Comparison of ENCODE assay signal across 8 cellular contexts in the genomic region with DNA sequence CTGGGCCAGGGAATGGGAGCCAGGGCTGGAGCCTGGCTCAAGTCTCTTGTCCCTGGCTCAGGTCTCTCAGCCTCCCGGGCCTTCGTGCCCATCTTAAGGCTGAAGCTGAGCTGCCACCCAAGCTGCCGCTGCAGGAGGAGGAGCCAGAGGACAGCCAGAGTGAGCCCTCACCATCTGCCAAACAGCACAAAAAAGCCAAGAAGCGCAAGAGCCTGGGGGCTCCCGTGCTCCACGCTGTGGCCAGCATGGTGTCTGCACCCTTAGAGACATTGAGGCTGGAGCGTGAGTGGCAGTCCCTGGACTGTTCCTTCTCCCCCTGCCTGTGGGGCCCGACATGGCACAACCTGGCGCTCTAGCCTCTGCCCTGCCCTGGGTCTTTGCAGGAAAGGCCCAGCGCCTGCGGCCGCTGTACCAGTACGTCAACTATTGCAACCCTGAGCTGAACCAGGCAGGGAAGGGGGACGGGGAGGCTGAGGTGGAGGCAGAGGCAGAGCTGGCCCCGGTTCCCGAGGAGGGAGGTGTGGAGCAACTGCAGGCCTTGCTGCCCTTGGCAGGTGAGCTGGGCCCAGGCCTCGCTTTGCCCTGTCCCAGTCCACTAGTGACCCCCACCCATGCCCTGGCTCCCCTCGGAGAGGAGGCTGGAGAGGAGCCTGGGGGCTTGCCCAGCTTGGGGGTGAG. TPM values are rescaled to one million over a fixed set of nuclear protein-coding genes. Genes with fewer than 3 reads are reported as not detected.
DNase-seq lines count a peak whose midpoint lies in the region; ATAC-seq and TF ChIP-seq lines count a peak whose summit lies in the region.

No MANE protein-coding gene starts in this region.

- TF ChIP-seq CTCF in OCI-LY1 (IDR thresholded peaks at IDR 0.05; ENCODE audit: low read length): peak; percentile 78
- peak; percentile 77 to 97 (median 91) for TF ChIP-seq CTCF in esophagus muscularis mucosa (IDR thresholded peaks at IDR 0.05)
- peak; percentile 75 for TF ChIP-seq CTCF in natural killer cell (IDR thresholded peaks at IDR 0.05)

- H3K36me3 Mint-ChIP-seq in CD8-positive, alpha-beta memory T cell: peaks cover 0 to 2% (median 0%) of the 10 kb centered on the region in 3 donors
- H3K36me3 Mint-ChIP-seq in natural killer cell: no peaks in the 10 kb centered on the region
- H3K36me3 Mint-ChIP-seq in stimulated activated memory B cell treated with anti-CD40 and anti-IgM and Interleukin-4, amounts not matched to agents 10 μg/mL and 1 μg/mL and 100 μg/mL, for 72 hours: peaks cover 13% of the 10 kb centered on the region

- H2AFZ ChIP-seq in OCI-LY1 (ENCODE audit: low read length): no peak overlapping the region

- POLR2A ChIA-PET in CD8-positive, alpha-beta memory T cell (lab: Charles Lee): interaction anchor here (2.8 kb wide), 1 partner anchor 105 kb away, joined by 9 read pairs; the partner anchor contains the start of gene CTCF

- peak; percentile 48 to 86 (median 74) for DNase-seq in CD8-positive, alpha-beta memory T cell
- DNase-seq in HK-2 (ENCODE audit: unreplicated experiment) (peak; percentile 89), activated T-cell treated with anti-CD3 and anti-CD28 coated beads for 48 hours (ENCODE audit: low read depth) (peak; percentile 77), esophagus muscularis mucosa (ENCODE audit: extremely low spot score) (peak; percentile 94), natural killer cell (peak; percentile 72)

- no peaks in the 10 kb centered on the region for H3K9me2 ChIP-seq in OCI-LY1 (ENCODE audit: low read depth, low read length)

- 23% methylated on average over 8 of the region's 18 CpGs for WGBS in esophagus muscularis mucosa

- H3K79me2 ChIP-seq in OCI-LY1 (ENCODE audit: insufficient read depth, low read length): no peaks in the 10 kb centered on the region

- H4K20me1 ChIP-seq in OCI-LY1 (ENCODE audit: insufficient read depth, low read length): no peaks in the 10 kb centered on the region

- H3K9me3 ChIP-seq in CD8-positive, alpha-beta memory T cell (ENCODE audit: low read length): no peaks in the 10 kb centered on the region
- H3K9me3 ChIP-seq in OCI-LY1 (ENCODE audit: low read length) (no peaks in the 10 kb centered on the region), esophagus muscularis mucosa (no peaks in the 10 kb centered on the region)

- H3K4me2 ChIP-seq in OCI-LY1 (ENCODE audit: low read length): peak overlapping the region; percentile 85

- peak overlapping the region; percentile 19 to 94 (median 71) for H3K4me3 Mint-ChIP-seq in CD8-positive, alpha-beta memory T cell
- H3K4me3 Mint-ChIP-seq in natural killer cell: peak overlapping the region; percentile 35
- H3K4me3 Mint-ChIP-seq in stimulated activated memory B cell treated with anti-CD40 and anti-IgM and Interleukin-4, amounts not matched to agents 10 μg/mL and 1 μg/mL and 100 μg/mL, for 72 hours: peak overlapping the region; percentile 88

- no peaks in the 10 kb centered on the region for H3K36me3 ChIP-seq in CD8-positive, alpha-beta memory T cell (ENCODE audit: insufficient read depth, low read length)
- H3K36me3 ChIP-seq in OCI-LY1 (ENCODE audit: insufficient read depth, low read length) (peaks cover 5% of the 10 kb centered on the region; the same call in 1 of the 2 replicates), esophagus muscularis mucosa (peaks cover 0 to 20% (median 10%) of the 10 kb centered on the region in 4 donors)

- TF ChIP-seq EP300 in esophagus muscularis mucosa (IDR thresholded peaks at IDR 0.05): no peak

- no peak overlapping the region for H3K4me3 ChIP-seq in CD8-positive, alpha-beta memory T cell (ENCODE audit: low read length)
- H3K4me3 ChIP-seq in OCI-LY1 (ENCODE audit: low read depth, low read length, poor library complexity, severe bottlenecking) (peak overlapping the region; percentile 70), esophagus muscularis mucosa (peak overlapping the region; percentile 67 to 91 (median 81))

- H3K27me3 ChIP-seq in CD8-positive, alpha-beta memory T cell (ENCODE audit: insufficient read depth, low read length, poor library complexity, severe bottlenecking): no peaks in the 10 kb centered on the region
- H3K27me3 ChIP-seq in OCI-LY1 (ENCODE audit: insufficient read depth, low read length) (no peaks in the 10 kb centered on the region), esophagus muscularis mucosa (no peaks in the 10 kb centered on the region)

- H3K4me1 Mint-ChIP-seq in CD8-positive, alpha-beta memory T cell: peaks cover 7 to 27% (median 12%) of the 10 kb centered on the region in 3 donors
- peaks cover 5 to 27% of the 10 kb centered on the region in 2 donors for H3K4me1 Mint-ChIP-seq in natural killer cell
- H3K4me1 Mint-ChIP-seq in stimulated activated memory B cell treated with anti-CD40 and anti-IgM and Interleukin-4, amounts not matched to agents 10 μg/mL and 1 μg/mL and 100 μg/mL, for 72 hours: peaks cover 60% of the 10 kb centered on the region

- H3K9me3 Mint-ChIP-seq in CD8-positive, alpha-beta memory T cell: no peaks in the 10 kb centered on the region
- H3K9me3 Mint-ChIP-seq in natural killer cell: no peaks in the 10 kb centered on the region
- no peaks in the 10 kb centered on the region for H3K9me3 Mint-ChIP-seq in stimulated activated memory B cell treated with anti-CD40 and anti-IgM and Interleukin-4, amounts not matched to agents 10 μg/mL and 1 μg/mL and 100 μg/mL, for 72 hours

- CTCF ChIA-PET in CD8-positive, alpha-beta memory T cell (lab: Charles Lee): interaction anchor here (0.6 to 7.7 kb wide), 19 partner anchors 8 to 187 kb away, joined by 3 to 95 read pairs (median 4); partner anchors contain the start of genes ACD, ATP6V0D1, CARMIL2 and CTCF

- peaks cover 17% of the 10 kb centered on the region for H3K4me1 ChIP-seq in CD8-positive, alpha-beta memory T cell (ENCODE audit: insufficient read depth, low read length)
- H3K4me1 ChIP-seq in OCI-LY1 (ENCODE audit: insufficient read depth, low read length, severe bottlenecking) (peaks cover 35% of the 10 kb centered on the region), esophagus muscularis mucosa (peaks cover 34 to 45% (median 39%) of the 10 kb centered on the region in 4 donors)

- intact Hi-C loops in esophagus muscularis mucosa (cut with DNase I): loop anchor here (2.0 kb wide), 1 partner anchor 147 kb away; no protein-coding TSS in a partner anchor
- intact Hi-C loops in natural killer cell (cut with micrococcal nuclease): loop anchor here (1.0 to 5.0 kb wide), 3 partner anchors 121 to 147 kb away; partner anchors contain the start of genes RANBP10 and TSNAXIP1

- ATAC-seq in GM19397 (IDR thresholded peaks at IDR 0.05; ENCODE audit: unreplicated experiment) (peak; percentile 64), natural killer cell (peak; percentile 87 to 91 (median 87))
- peak; percentile 84 for ATAC-seq in stimulated activated memory B cell treated with anti-CD40 and anti-IgM and Interleukin-4, amounts not matched to agents 10 μg/mL and 1 μg/mL and 100 μg/mL, for 72 hours

- no peaks in the 10 kb centered on the region for H3K27me3 Mint-ChIP-seq in CD8-positive, alpha-beta memory T cell
- H3K27me3 Mint-ChIP-seq in natural killer cell (ENCODE audit: low read depth in 2 of 2): no peaks in the 10 kb centered on the region
- H3K27me3 Mint-ChIP-seq in stimulated activated memory B cell treated with anti-CD40 and anti-IgM and Interleukin-4, amounts not matched to agents 10 μg/mL and 1 μg/mL and 100 μg/mL, for 72 hours: no peaks in the 10 kb centered on the region

- TF ChIP-seq POLR2A in esophagus muscularis mucosa (IDR thresholded peaks at IDR 0.05; ENCODE audit: low read depth): peak; percentile 7

- H3F3A ChIP-seq in OCI-LY1 (ENCODE audit: insufficient read depth, low read length): no peaks in the 10 kb centered on the region

- H3K27ac Mint-ChIP-seq in CD8-positive, alpha-beta memory T cell: peak overlapping the region in 5 of 8 donors; percentile 6 to 80 (median 42)
- H3K27ac Mint-ChIP-seq in natural killer cell: peak overlapping the region; percentile 16 to 90
- peak overlapping the region; percentile 92 for H3K27ac Mint-ChIP-seq in stimulated activated memory B cell treated with anti-CD40 and anti-IgM and Interleukin-4, amounts not matched to agents 10 μg/mL and 1 μg/mL and 100 μg/mL, for 72 hours

- peak overlapping the region; percentile 74; the same call in 1 of the 2 replicates for H3K9ac ChIP-seq in OCI-LY1 (ENCODE audit: low read length)

- H3K27ac ChIP-seq in CD8-positive, alpha-beta memory T cell (ENCODE audit: low read depth, low read length): no peak overlapping the region
- H3K27ac ChIP-seq in OCI-LY1 (ENCODE audit: low read depth, low read length, poor library complexity, severe bottlenecking) (peak overlapping the region; percentile 75), esophagus muscularis mucosa (replicated peaks in 1 of 4) (peak overlapping the region; percentile 88 to 95 (median 93))

RNA-seq across cellular contexts. Expression of gene C16orf86, which starts 1.3 kb away (rescaled TPM):
- total RNA-seq in CD8-positive, alpha-beta memory T cell: 1 to 10 TPM in 1 of 2 experiments, under 1 TPM in 1; 0.79 to 1.9 TPM
- polyA plus RNA-seq in CD8-positive, alpha-beta memory T cell: 2.7 TPM
- total RNA-seq in esophagus muscularis mucosa: 10 to 100 TPM in 2 of 4 donors, 1 to 10 TPM in 2; 5.1 to 15.6 (median 9.1) TPM
- 1 to 10 TPM; 3.5 to 4.4 (median 3.6) TPM for total RNA-seq in natural killer cell

RNA-seq across cellular contexts. Expression of gene ENKD1, which starts 1.4 kb away (rescaled TPM):
- total RNA-seq in CD8-positive, alpha-beta memory T cell: 10 to 100 TPM; 15.1 to 15.6 TPM
- 1.7 TPM for polyA plus RNA-seq in CD8-positive, alpha-beta memory T cell
- total RNA-seq in esophagus muscularis mucosa (10 to 100 TPM; 24.5 to 47.3 (median 35.6) TPM), natural killer cell (1 to 10 TPM; 3.4 to 4.2 (median 3.7) TPM)

RNA-seq across cellular contexts. Expression of gene PARD6A, which starts 7.2 kb away (rescaled TPM):
- total RNA-seq in CD8-positive, alpha-beta memory T cell: 10 to 100 TPM; 16.7 to 18.3 TPM
- 14.7 TPM for polyA plus RNA-seq in CD8-positive, alpha-beta memory T cell
- total RNA-seq in esophagus muscularis mucosa (10 to 100 TPM; 11.3 to 22.8 (median 16.0) TPM), natural killer cell (1 to 10 TPM; 3.1 to 4.4 (median 3.3) TPM)

RNA-seq across cellular contexts. Expression of gene ACD, which starts 7.9 kb away (rescaled TPM):
- total RNA-seq in CD8-positive, alpha-beta memory T cell: 10 to 100 TPM; 79.1 to 81.7 TPM
- 55.6 TPM for polyA plus RNA-seq in CD8-positive, alpha-beta memory T cell
- total RNA-seq in esophagus muscularis mucosa (10 to 100 TPM; 22.0 to 31.6 (median 29.3) TPM), natural killer cell (10 to 100 TPM; 34.4 to 58.0 (median 43.2) TPM)

RNA-seq across cellular contexts. Expression of gene CARMIL2, which starts 23.0 kb away (rescaled TPM):
- total RNA-seq in CD8-positive, alpha-beta memory T cell: 100 to 1,000 TPM; 124 to 139 TPM
- polyA plus RNA-seq in CD8-positive, alpha-beta memory T cell: 24.5 TPM
- total RNA-seq in esophagus muscularis mucosa (1 to 10 TPM in 1 of 4 donors, under 1 TPM in 3; 0.52 to 1.2 (median 0.76) TPM), natural killer cell (10 to 100 TPM; 46.4 to 64.0 (median 61.5) TPM)

Comparison
In these comparisons a context has a peak if more than half of its experiments do, and no peak if none do; other contexts are left out.
1. H3K27ac Mint-ChIP-seq: peak in every context shown above with its lines; median percentile 92 in stimulated activated memory B cell treated with anti-CD40 and anti-IgM and Interleukin-4, amounts not matched to agents 10 μg/mL and 1 μg/mL and 100 μg/mL, for 72 hours; 53 in natural killer cell; 42 in CD8-positive, alpha-beta memory T cell.
2. H3K4me3 Mint-ChIP-seq: peak in every context shown above with its lines; median percentile 88 in stimulated activated memory B cell treated with anti-CD40 and anti-IgM and Interleukin-4, amounts not matched to agents 10 μg/mL and 1 μg/mL and 100 μg/mL, for 72 hours; 71 in CD8-positive, alpha-beta memory T cell; 35 in natural killer cell.